8 cellular contexts compared by ENCODE assay signal in genomic region chr3:48402281-48402732, GRCh38. TPM values are rescaled to one million over a fixed set of nuclear protein-coding genes. Genes with fewer than 3 reads are reported as not detected.
A peak's percentile ranks its signal among the peaks of the same experiment; 100 is the strongest.
DNase-seq lines count a peak whose midpoint lies in the region; ATAC-seq and TF ChIP-seq lines count a peak whose summit lies in the region.

No MANE protein-coding gene starts in this region.

- H3K9me2 ChIP-seq in HCT116 (ENCODE audit: insufficient read depth) = no peaks in the 10 kb centered on the region

- TF ChIP-seq RAD21 in HCT116 (IDR thresholded peaks at IDR 0.05; ENCODE audit: low read depth) = no peak

- H3K27me3 ChIP-seq in HCT116 (ENCODE audit: insufficient read depth, low read length) (no peaks in the 10 kb centered on the region), stomach smooth muscle (ENCODE audit: control insufficient read depth in 1 of 2, insufficient read depth in 2 of 2, low read length in 2 of 2) (no peaks in the 10 kb centered on the region)

- no peak overlapping the region for H2AFZ ChIP-seq in HCT116 (ENCODE audit: low read depth, low read length, poor library complexity, severe bottlenecking)

- H4K20me1 ChIP-seq in HCT116 (ENCODE audit: insufficient read depth) = no peaks in the 10 kb centered on the region

- POLR2A ChIA-PET in HCT116 (lab: Charles Lee) = no interaction called here

- CTCF ChIA-PET in HCT116 (lab: Charles Lee) = interaction anchor here (1.8 to 8.0 kb wide), 2 partner anchors 33 to 156 kb away, joined by 11 to 386 read pairs; no protein-coding TSS in a partner anchor

- intact Hi-C loops in HCT116 (cut with micrococcal nuclease) = no loop called here

- TF ChIP-seq POLR2A in HCT116 (IDR thresholded peaks at IDR 0.05; ENCODE audit: borderline replicate concordance, extremely low read depth, insufficient read depth, insufficient read length) = no peak

- H3K9ac ChIP-seq in HCT116 (ENCODE audit: low read length) = peak overlapping the region; percentile 23
- H3K9ac ChIP-seq in stomach smooth muscle (ENCODE audit: low read length in 2 of 2) = peak overlapping the region; percentile 58 to 59

- peaks cover 0 to 2% of the 10 kb centered on the region in 2 experiments; a peak in 1 of 4 replicates for H3K36me3 ChIP-seq in HCT116 (ENCODE audit: control insufficient read depth in 1 of 2, insufficient read depth in 2 of 2, low read length in 2 of 2)
- H3K36me3 ChIP-seq in stomach smooth muscle (ENCODE audit: control insufficient read depth in 2 of 2, insufficient read depth in 2 of 2, low read length in 2 of 2) = peaks cover 23 to 32% of the 10 kb centered on the region in 2 donors

- TF ChIP-seq CTCF in HCT116 (IDR thresholded peaks at IDR 0.05 in 2 of 3, conservative IDR thresholded peaks at IDR 0.05 in 1 of 3; ENCODE audit: borderline replicate concordance in 1 of 3, insufficient read depth in 1 of 3, low read depth in 2 of 3, low read length in 2 of 3) = no peak

- peaks cover 14 to 39% of the 10 kb centered on the region in 2 experiments for H3K4me1 ChIP-seq in HCT116 (ENCODE audit: control insufficient read depth in 1 of 2, insufficient read depth in 2 of 2, low read length in 2 of 2)
- H3K4me1 ChIP-seq in stomach smooth muscle (ENCODE audit: control insufficient read depth, insufficient read depth, low read length) = peaks cover 19% of the 10 kb centered on the region

- no TSS peak for BruUV-seq in HCT116 (replicated peaks; lab: Mats Ljungman, UMichigan)

- ATAC-seq in HCT116 = peak; percentile 65
- no peak for ATAC-seq in GM21447 (IDR thresholded peaks at IDR 0.05; ENCODE audit: unreplicated experiment)
- no peak for ATAC-seq in GM19324 (IDR thresholded peaks at IDR 0.05; ENCODE audit: low FRiP score, unreplicated experiment)

- H3K4me3 ChIP-seq in HCT116 (replicated peaks in 1 of 2; ENCODE audit: low read depth in 1 of 2, low read length in 2 of 2) = no peak overlapping the region
- H3K4me3 ChIP-seq in stomach smooth muscle (ENCODE audit: low read length in 2 of 2) = peak overlapping the region in 1 of 2 donors; percentile 8

- RAD21 ChIA-PET in HCT116 (lab: Charles Lee; ENCODE audit: low non-redundant PET in 1 of 2, low total read pairs in 2 of 2, uncharacterized antibody in 2 of 2, unreplicated experiment in 2 of 2) = interaction anchor here (1.8 to 4.1 kb wide), 3 partner anchors 31 to 34 kb away, joined by 23 to 59 read pairs (median 54); no protein-coding TSS in a partner anchor

- H3K4me2 ChIP-seq in HCT116 (ENCODE audit: low read length) = peak overlapping the region; percentile 58

- no peaks in the 10 kb centered on the region for H3K79me2 ChIP-seq in HCT116 (ENCODE audit: insufficient read depth, low read length)

- H3K9me3 ChIP-seq in HCT116 (ENCODE audit: control insufficient read depth in 1 of 2, insufficient read depth in 1 of 2, low read depth in 1 of 2, low read length in 2 of 2) (no peaks in the 10 kb centered on the region), stomach smooth muscle (ENCODE audit: control insufficient read depth in 2 of 2, low read length in 2 of 2) (no peaks in the 10 kb centered on the region)

- DNase-seq in HCT116 (ENCODE audit: low read depth, low spot score) (peak; percentile 46), amniotic stem cell (lab: John Stamatoyannopoulos, UW) (peak; percentile 78), hepatic stellate cell (ENCODE audit: low spot score) (peak; percentile 89), cerebellum (ENCODE audit: low spot score) (no peak), NCI-H1436 treated with DMSO at 0.1 percent for 48 hours (lab: John Stamatoyannopoulos, UW) (no peak)

- H3K27ac ChIP-seq in HCT116 (ENCODE audit: low read depth, low read length) (peak overlapping the region; percentile 64), stomach smooth muscle (ENCODE audit: low read length) (peak overlapping the region; percentile 96)

TF ChIP-seq in HCT116, 20 proteins besides CTCF, POLR2A, EP300 and RAD21:
- no peak for TF ChIP-seq ELF1 (IDR thresholded peaks at IDR 0.05; ENCODE audit: borderline replicate concordance, low read depth)
- TF ChIP-seq JUND (IDR thresholded peaks at IDR 0.05) = peak; percentile 70
- TF ChIP-seq CEBPB (IDR thresholded peaks at IDR 0.05; ENCODE audit: low read depth) = no peak
- no peak for TF ChIP-seq SRF (IDR thresholded peaks at IDR 0.05; ENCODE audit: low read depth)
- no peak for TF ChIP-seq SIN3A (IDR thresholded peaks at IDR 0.05; ENCODE audit: low read depth)
- no peak for TF ChIP-seq YY1 (IDR thresholded peaks at IDR 0.05; ENCODE audit: extremely low read depth, insufficient replicate concordance, low read depth, low read length)
- TF ChIP-seq ZBTB33 (IDR thresholded peaks at IDR 0.05; ENCODE audit: extremely low read depth, insufficient replicate concordance, low read length) = no peak
- peak; percentile 95 for TF ChIP-seq MAX (IDR thresholded peaks at IDR 0.05)
- peak; percentile 88 for TF ChIP-seq FOSL1 (IDR thresholded peaks at IDR 0.05; ENCODE audit: low read depth)
- no peak for TF ChIP-seq EZH2phosphoT487 (IDR thresholded peaks at IDR 0.05; ENCODE audit: borderline replicate concordance)
- no peak for TF ChIP-seq ZFX (IDR thresholded peaks at IDR 0.05)
- TF ChIP-seq EZH2 (IDR thresholded peaks at IDR 0.05) = no peak
- TF ChIP-seq REST (IDR thresholded peaks at IDR 0.05; ENCODE audit: low read depth) = no peak
- TF ChIP-seq POLR2AphosphoS5 (IDR thresholded peaks at IDR 0.05; ENCODE audit: low read depth, low read length) = no peak
- TF ChIP-seq EGR1 (IDR thresholded peaks at IDR 0.05; ENCODE audit: low read depth) = no peak
- peak; percentile 43 for TF ChIP-seq TCF7L2 (IDR thresholded peaks at IDR 0.05; ENCODE audit: borderline replicate concordance, extremely low read depth, insufficient read depth, insufficient read length)
- no peak for TF ChIP-seq CBX3 (IDR thresholded peaks at IDR 0.05; ENCODE audit: low read depth)
- no peak for TF ChIP-seq ZNF274 (IDR thresholded peaks at IDR 0.05; ENCODE audit: low read depth, low read length)
- TF ChIP-seq ATF3 (IDR thresholded peaks at IDR 0.05) = no peak
- peak; percentile 38; the same call in 1 of the 2 replicates for TF ChIP-seq SP1 (IDR thresholded peaks at IDR 0.05; ENCODE audit: low read depth)

RNA-seq across cellular contexts. Expression of gene PLXNB1, which starts 27.6 kb away (rescaled TPM):
- total RNA-seq in HCT116 (2021; ENCODE audit: unreplicated experiment) = 35.6 TPM
- 29.6 and 32.1 TPM in 2 replicates for polyA plus RNA-seq in HCT116 (2012)
- 85.4 TPM for total RNA-seq in cerebellum

RNA-seq across cellular contexts. Expression of gene FBXW12, which starts 30.3 kb away (rescaled TPM):
- total RNA-seq in HCT116 (2021; ENCODE audit: unreplicated experiment) = not detected
- polyA plus RNA-seq in HCT116 (2012) = 0.07 TPM in 1 of 2 replicates, not detected in the other
- total RNA-seq in cerebellum = 1.2 TPM

RNA-seq across cellular contexts. Expression of gene CCDC51, which starts 37.6 kb away (rescaled TPM):
- 29.3 TPM for total RNA-seq in HCT116 (2021; ENCODE audit: unreplicated experiment)
- polyA plus RNA-seq in HCT116 (2012) = 21.0 and 26.8 TPM in 2 replicates
- total RNA-seq in cerebellum = 6.0 TPM

RNA-seq across cellular contexts. Expression of gene TMA7, which starts 37.8 kb away (rescaled TPM):
- total RNA-seq in HCT116 (2021; ENCODE audit: unreplicated experiment) (334 TPM), cerebellum (83.0 TPM)
- polyA plus RNA-seq in HCT116 (2012) = 294 and 408 TPM in 2 replicates

RNA-seq across cellular contexts. Expression of gene ATRIP, which starts 44.2 kb away (rescaled TPM):
- total RNA-seq in HCT116 (2021; ENCODE audit: unreplicated experiment) (15.6 TPM), cerebellum (7.3 TPM)
- polyA plus RNA-seq in HCT116 (2012) = 10.0 and 10.3 TPM in 2 replicates

Comparison
In these comparisons a context has a peak if more than half of its experiments do, and no peak if none do; other contexts are left out.
1. DNase-seq: peak in HCT116 (single experiment), amniotic stem cell (single experiment) and hepatic stellate cell (single experiment); none in cerebellum (single experiment) and NCI-H1436 treated with DMSO at 0.1 percent for 48 hours (single experiment).